In the genomic region with DNA sequence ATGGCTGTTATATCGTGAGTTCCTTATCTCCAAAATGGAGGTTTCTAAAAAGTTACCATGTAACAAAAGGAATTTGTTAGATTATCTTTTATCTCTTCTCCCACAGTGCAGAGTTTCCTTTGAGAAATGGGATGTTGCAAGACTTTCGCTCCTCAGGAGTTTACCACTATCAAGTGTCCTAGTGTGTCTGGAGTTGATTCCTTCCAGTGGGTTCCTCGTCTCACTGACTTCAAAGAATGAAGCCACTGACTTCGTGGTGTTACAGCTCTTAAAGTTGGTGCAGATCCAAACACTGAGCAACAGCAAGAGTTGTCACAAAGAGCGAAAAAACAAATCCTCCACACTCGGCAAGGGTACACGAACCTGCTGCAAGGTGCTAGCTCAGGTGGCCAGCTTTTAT, we compare ENCODE assay signal across 20 cellular contexts. TPM values are rescaled to one million over a fixed set of nuclear protein-coding genes. Genes with fewer than 3 reads are reported as not detected.
DNase-seq lines count a peak whose midpoint lies in the region; ATAC-seq and TF ChIP-seq lines count a peak whose summit lies in the region.
"Had no signal": no experiment of that assay in that cellular context is flagged by ENCODE, and none has a peak within 500 bp of the region (broad histone marks: within the 10 kb centered on the region; RNA-seq: fewer than 3 reads in every experiment).

No MANE protein-coding gene starts in this region.

- H4K91ac ChIP-seq in mesenchymal stem cell (ENCODE audit: low read length) = no peak overlapping the region

- H3K27ac ChIP-seq in ACC112 (ENCODE audit: low read depth, low read length) (peak overlapping the region; percentile 40), PC-9 (no peak overlapping the region), mesenchymal stem cell (ENCODE audit: low read length, poor library complexity, severe bottlenecking) (peak overlapping the region; percentile 63)
- H3K27ac ChIP-seq: BLaER1, esophagus muscularis mucosa, spleen had no signal

- H3K18ac ChIP-seq in mesenchymal stem cell (ENCODE audit: low read depth in 1 of 2, low read length in 2 of 2) = no peak overlapping the region

- H3K79me1 ChIP-seq in mesenchymal stem cell (replicated peaks; ENCODE audit: low read length, poor library complexity, severe bottlenecking) = no peaks in the 10 kb centered on the region

- no peak for DNase-seq in PC-9
- peak; percentile 63 for DNase-seq in choroid plexus epithelial cell (ENCODE audit: low read depth)
- peak; percentile 17 for DNase-seq in mesenchymal stem cell
- DNase-seq in HuH-7.5 (ENCODE audit: low spot score) = no peak
- no peak for DNase-seq in ureter (ENCODE audit: low spot score)
- DNase-seq: activated CD4-positive, alpha-beta T cell treated with anti-CD3 and anti-CD28 coated beads, Interleukin-2, amount 50 U/mL, for 1 hour; activated CD8-positive, alpha-beta memory T cell treated with anti-CD3 and anti-CD28 coated beads, Interleukin-2, amount 50 U/mL, for 4 hours; activated gamma-delta T cell; amniotic stem cell; central memory CD4-positive, alpha-beta T cell; head of caudate nucleus; NCI-H1436 treated with DMSO at 0.1 percent for 48 hours; SHP77; spleen had no signal

- intact Hi-C loops in PC-9 (cut with micrococcal nuclease; ENCODE audit: unreplicated experiment) = no loop called here

- peaks cover 10% of the 10 kb centered on the region for H3K27me3 Mint-ChIP-seq in activated T-helper 17 cell treated with anti-CD3 and anti-CD28 coated beads, Interleukin-2, amount 50 U/mL, for 72 hours

- H2BK5ac ChIP-seq in mesenchymal stem cell (ENCODE audit: low read depth, low read length, poor library complexity, severe bottlenecking) = no peak overlapping the region

- H3K9me3 Mint-ChIP-seq in activated T-helper 17 cell treated with anti-CD3 and anti-CD28 coated beads, Interleukin-2, amount 50 U/mL, for 72 hours = no peaks in the 10 kb centered on the region

- no peak overlapping the region for H2BK12ac ChIP-seq in mesenchymal stem cell (ENCODE audit: low read length in 2 of 2)

- H3K4me2 ChIP-seq in PC-9 (0 out of 2 replicates have a peak overlapping the region, but pooled peaks have one; percentile 8), mesenchymal stem cell (ENCODE audit: low read length, poor library complexity, severe bottlenecking) (no peak overlapping the region)
- H3K4me2 ChIP-seq: BLaER1 had no signal

- POLR2A ChIA-PET in PC-9 (lab: Charles Lee; ENCODE audit: unreplicated experiment) = no interaction called here

- H2BK15ac ChIP-seq in mesenchymal stem cell (ENCODE audit: low read depth, poor library complexity, severe bottlenecking) = no peak overlapping the region

- no peaks in the 10 kb centered on the region for H3K36me3 Mint-ChIP-seq in activated T-helper 17 cell treated with anti-CD3 and anti-CD28 coated beads, Interleukin-2, amount 50 U/mL, for 72 hours (ENCODE audit: low read depth)

- H3F3A ChIP-seq in PC-9 (ENCODE audit: insufficient read depth, low read depth) = no peaks in the 10 kb centered on the region

- H4K8ac ChIP-seq in mesenchymal stem cell (ENCODE audit: low read length) = no peak overlapping the region

- H3K27ac Mint-ChIP-seq in activated T-helper 17 cell treated with anti-CD3 and anti-CD28 coated beads, Interleukin-2, amount 50 U/mL, for 72 hours = no peak overlapping the region

- H3K4me1 ChIP-seq in ACC112 (ENCODE audit: control insufficient read depth, insufficient read depth, low read length, unreplicated experiment) = peaks cover 11% of the 10 kb centered on the region
- H3K4me1 ChIP-seq in PC-9 (replicated peaks; ENCODE audit: insufficient read depth) = peaks cover 11% of the 10 kb centered on the region; the same call in 1 of the 2 replicates
- H3K4me1 ChIP-seq in mesenchymal stem cell (ENCODE audit: control insufficient read depth, insufficient read depth, low read depth, low read length) = peaks cover 13% of the 10 kb centered on the region
- H3K4me1 ChIP-seq: BLaER1, esophagus muscularis mucosa, spleen had no signal

- H2AK5ac ChIP-seq in mesenchymal stem cell (ENCODE audit: low read length, severe bottlenecking) = no peak overlapping the region

- CTCF ChIA-PET in PC-9 (lab: Charles Lee) = no interaction called here

- no peaks in the 10 kb centered on the region for H3K9me3 ChIP-seq in PC-9 (ENCODE audit: insufficient read depth, low read depth)
- no peaks in the 10 kb centered on the region for H3K9me3 ChIP-seq in mesenchymal stem cell (ENCODE audit: control insufficient read depth, low read length)
- H3K9me3 ChIP-seq: BLaER1, esophagus muscularis mucosa, spleen had no signal

- no TSS peak for BruUV-seq in PC-9 (replicated peaks; lab: Mats Ljungman, UMichigan)

- H2AFZ ChIP-seq in ACC112 (ENCODE audit: low read length, unreplicated experiment) = no peak overlapping the region
- H2AFZ ChIP-seq in PC-9 = no peak overlapping the region
- no peak overlapping the region for H2AFZ ChIP-seq in mesenchymal stem cell (ENCODE audit: low read depth, low read length)

- H3K14ac ChIP-seq in mesenchymal stem cell (ENCODE audit: low read length in 2 of 2) = no peak overlapping the region

- H3K9me2 ChIP-seq in PC-9 (ENCODE audit: insufficient read depth) = no peaks in the 10 kb centered on the region

- TF ChIP-seq CTCF in PC-9 (conservative IDR thresholded peaks at IDR 0.05) (no peak), choroid plexus epithelial cell (conservative IDR thresholded peaks at IDR 0.05; ENCODE audit: low read depth, low read length) (no peak)

- H3K23ac ChIP-seq in mesenchymal stem cell (ENCODE audit: low read length in 2 of 2) = no peak overlapping the region

- no peaks in the 10 kb centered on the region for H4K20me1 ChIP-seq in PC-9 (ENCODE audit: insufficient read depth)
- H4K20me1 ChIP-seq: BLaER1 had no signal

- 73% methylated on average over 6 of the region's 7 CpGs for WGBS in mesenchymal stem cell

- ATAC-seq in GM18519 (IDR thresholded peaks at IDR 0.05; ENCODE audit: low FRiP score, unreplicated experiment) = no peak
- ATAC-seq in activated T-helper 17 cell treated with anti-CD3 and anti-CD28 coated beads, Interleukin-2, amount 50 U/mL, for 72 hours (replicated peaks) = no peak

- no peaks in the 10 kb centered on the region for H3K79me2 ChIP-seq in ACC112 (ENCODE audit: control insufficient read depth, insufficient read depth, low read length, unreplicated experiment)
- H3K79me2 ChIP-seq in PC-9 (ENCODE audit: low read depth) = no peaks in the 10 kb centered on the region

- no peak overlapping the region for H3K9ac ChIP-seq in mesenchymal stem cell (ENCODE audit: low read length)
- H3K9ac ChIP-seq: BLaER1 had no signal

- no peak overlapping the region for H3K4ac ChIP-seq in mesenchymal stem cell (ENCODE audit: low read depth in 1 of 2, low read length in 2 of 2)

- H3K27me3 ChIP-seq in ACC112 (ENCODE audit: insufficient read depth, low read length) (no peaks in the 10 kb centered on the region), PC-9 (ENCODE audit: insufficient read depth, low read depth) (no peaks in the 10 kb centered on the region), mesenchymal stem cell (ENCODE audit: control insufficient read depth in 1 of 2, insufficient read depth in 1 of 2, low read length in 2 of 2) (no peaks in the 10 kb centered on the region)
- H3K27me3 ChIP-seq: BLaER1, esophagus muscularis mucosa, spleen had no signal

- H3K36me3 ChIP-seq in ACC112 (ENCODE audit: insufficient read depth, low read length) = no peaks in the 10 kb centered on the region
- no peaks in the 10 kb centered on the region for H3K36me3 ChIP-seq in PC-9 (ENCODE audit: low read depth)
- no peaks in the 10 kb centered on the region for H3K36me3 ChIP-seq in mesenchymal stem cell (ENCODE audit: control insufficient read depth in 1 of 2, insufficient read depth in 2 of 2, low read depth in 1 of 2, low read length in 2 of 2)
- H3K36me3 ChIP-seq: BLaER1, esophagus muscularis mucosa, spleen had no signal

- no peak overlapping the region for H3K4me3 ChIP-seq in ACC112 (ENCODE audit: low read depth, low read length)
- no peak overlapping the region for H3K4me3 ChIP-seq in PC-9
- H3K4me3 ChIP-seq in choroid plexus epithelial cell (ENCODE audit: low read depth, low read length) = no peak overlapping the region
- no peak overlapping the region for H3K4me3 ChIP-seq in mesenchymal stem cell (ENCODE audit: insufficient read depth in 1 of 2, low read depth in 1 of 2, low read length in 2 of 2)
- H3K4me3 ChIP-seq: BLaER1, esophagus muscularis mucosa, spleen had no signal

- H2BK120ac ChIP-seq in mesenchymal stem cell (ENCODE audit: low read depth, low read length) = no peak overlapping the region

- H3K4me1 Mint-ChIP-seq in activated T-helper 17 cell treated with anti-CD3 and anti-CD28 coated beads, Interleukin-2, amount 50 U/mL, for 72 hours = no peaks in the 10 kb centered on the region

- no peak overlapping the region for H3K4me3 Mint-ChIP-seq in activated T-helper 17 cell treated with anti-CD3 and anti-CD28 coated beads, Interleukin-2, amount 50 U/mL, for 72 hours

RNA-seq across cellular contexts. Expression of a gene that starts 37.0 kb away (rescaled TPM):
- total RNA-seq in PC-9 (2021) = not detected in 2 replicates
- 0.18 TPM for polyA plus RNA-seq in mesenchymal stem cell (2013, experiment 1 of 2)
- polyA plus RNA-seq in mesenchymal stem cell (2013, experiment 2 of 2) = under 0.01 TPM
- total RNA-seq in ureter = 6.1 TPM
- not detected for total RNA-seq in activated T-helper 17 cell treated with anti-CD3 and anti-CD28 coated beads, Interleukin-2, amount 50 U/mL, for 72 hours
- polyA plus RNA-seq: liver had no signal

Comparison
In these comparisons a context has a peak if more than half of its experiments do, and no peak if none do; other contexts are left out.
1. DNase-seq: peak in choroid plexus epithelial cell (single experiment) and mesenchymal stem cell (single experiment); none in PC-9 (0 of 2), HuH-7.5 (single experiment) and ureter (single experiment).